ENCODE assay signal across 1 cellular context in the genomic region with DNA sequence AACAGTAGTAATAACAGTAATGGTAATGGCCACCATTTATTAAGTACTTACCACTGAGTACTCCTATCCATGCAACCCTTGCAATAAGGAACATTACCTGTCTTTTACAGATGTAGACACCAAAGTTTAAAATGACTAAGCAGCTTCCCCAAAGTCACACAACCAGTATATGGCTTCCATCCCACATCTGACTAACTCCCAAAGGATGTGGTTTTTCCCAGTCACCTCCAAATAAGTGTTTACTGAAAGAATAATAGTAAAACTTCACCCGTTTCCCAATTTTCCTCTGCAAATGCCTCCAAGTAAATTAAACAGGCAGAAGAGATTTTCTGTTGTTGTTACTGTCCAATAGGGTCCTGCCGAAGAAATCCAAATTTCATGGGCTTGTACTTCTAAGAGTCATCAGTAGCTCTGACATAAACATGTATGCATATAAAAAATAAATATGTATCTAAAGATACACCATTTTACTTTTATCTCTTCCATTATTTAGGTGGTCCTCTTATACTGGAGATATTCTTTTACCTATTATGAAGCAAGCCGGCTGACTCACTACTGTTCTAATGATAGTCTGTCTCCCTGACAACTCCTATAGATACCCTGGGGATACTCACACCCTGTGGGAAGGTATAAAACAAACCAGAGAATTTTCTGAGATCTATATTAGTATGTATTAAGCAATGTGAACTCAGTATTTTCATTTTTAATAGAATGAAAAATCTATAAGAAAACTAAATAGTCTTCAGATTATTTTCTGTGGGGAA.
A peak's percentile ranks its signal among the peaks of the same experiment; 100 is the strongest.
TF ChIP-seq lines count a peak whose summit lies in the region.

No MANE protein-coding gene starts in this region.

TF ChIP-seq in A549, 52 proteins besides CTCF, POLR2A, EP300 and RAD21 (continued from another document):
- no peak for TF ChIP-seq NPAS2 (CRISPR knock-in tag; IDR thresholded peaks at IDR 0.05; ENCODE audit: borderline replicate concordance)
- no peak for TF ChIP-seq HOXB13 (CRISPR knock-in tag; IDR thresholded peaks at IDR 0.05; ENCODE audit: low read depth)
- no peak for TF ChIP-seq ZSCAN20 (CRISPR knock-in tag; IDR thresholded peaks at IDR 0.05)
- TF ChIP-seq POLR2AphosphoS2 (conservative IDR thresholded peaks at IDR 0.05; ENCODE audit: low read length), result no peak
- TF ChIP-seq CEBPB (IDR thresholded peaks at IDR 0.05), result 0 out of 4 replicates have a peak, but pooled peaks of 1 of the 2 experiments have one; percentile 5
- TF ChIP-seq RARB (CRISPR knock-in tag; IDR thresholded peaks at IDR 0.05), result no peak
